In the genomic region with DNA sequence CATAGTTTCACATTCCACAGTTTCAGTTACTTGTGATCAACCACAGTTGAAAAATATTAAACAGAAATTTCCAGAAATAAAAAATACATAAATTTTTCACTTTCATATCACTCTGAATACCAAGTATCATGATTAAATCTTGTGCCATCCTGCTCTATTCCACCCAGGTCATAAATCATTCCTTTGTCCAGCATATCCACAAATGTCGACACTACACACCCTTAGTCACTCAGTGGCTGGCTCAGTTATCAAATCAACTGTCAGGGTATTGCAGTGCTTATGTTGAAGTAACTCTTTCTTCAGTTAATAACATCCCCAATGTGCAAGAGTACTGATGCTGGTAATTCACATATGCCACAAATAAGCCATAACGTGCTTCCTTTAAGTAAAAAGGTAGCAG, we compare ENCODE assay signal across 21 cellular contexts.
DNase-seq lines count a peak whose midpoint lies in the region; ATAC-seq, FAIRE-seq and TF ChIP-seq lines count a peak whose summit lies in the region.
"Had no signal": no experiment of that assay in that cellular context is flagged by ENCODE, and none has a peak within 500 bp of the region (broad histone marks: within the 10 kb centered on the region; RNA-seq: fewer than 3 reads in every experiment).

No MANE protein-coding gene starts in this region.

- no peaks in the 10 kb centered on the region for H3K9me3 Mint-ChIP-seq in astrocyte (ENCODE audit: unreplicated experiment)
- H3K9me3 Mint-ChIP-seq: activated CD4-positive, alpha-beta T cell treated with anti-CD3 and anti-CD28 coated beads, Interleukin-2, amount 10 ng/mL, durations not matched to agents 24 days and 14 days; activated naive CD4-positive, alpha-beta T cell treated with anti-CD3 and anti-CD28 coated beads, Interleukin-2, amount 50 U/mL, for 24 hours had no signal

- H3K9me3 ChIP-seq in astrocyte (ENCODE audit: insufficient read depth, low read depth, low read length) = no peaks in the 10 kb centered on the region
- H3K9me3 ChIP-seq: heart right ventricle had no signal

- no peak overlapping the region for H3K4me2 ChIP-seq in astrocyte (ENCODE audit: low read length)
- H3K4me2 ChIP-seq: KMS-11 had no signal

- in situ Hi-C loops in GM13977 (cut with MboI; ENCODE audit: low pct_unique_long_range_greater_than_20kb, low sequenced_read_pairs, unreplicated experiment) = no loop called here

- H2AFZ ChIP-seq in astrocyte (ENCODE audit: low read depth, low read length) = no peak overlapping the region

- peak; percentile 5 for DNase-seq in EL
- DNase-seq in NCI-H460 (ENCODE audit: extremely low read depth, low read depth) = peak; percentile 7
- peak; percentile 6 for DNase-seq in astrocyte (ENCODE audit: low read depth)
- DNase-seq in kidney tubule cell (ENCODE audit: low spot score) = peak; percentile 32
- DNase-seq in UCSD-AML1 (lab: John Stamatoyannopoulos, UW; ENCODE audit: unreplicated experiment) = no peak
- no peak for DNase-seq in GM13977 (ENCODE audit: low spot score)
- DNase-seq: activated CD4-positive, alpha-beta T cell treated with anti-CD3 and anti-CD28 coated beads, Interleukin-2, amount 10 ng/mL, durations not matched to agents 24 days and 14 days; activated T-cell treated with anti-CD3 and anti-CD28 coated beads for 4 hours; AML-193; heart right ventricle; left cardiac atrium; NCI-H1694 treated with DMSO at 0.1 percent for 48 hours; NCI-H82; Right ventricle myocardium superior; stimulated activated naive CD8-positive, alpha-beta T cell treated with anti-CD3 and anti-CD28 coated beads, Interleukin-15, Interleukin-2, amounts not matched to agents 100 U/mL and 50 U/mL, for 24 hours; T-helper 9 cell had no signal

- H3K27ac Mint-ChIP-seq in astrocyte (ENCODE audit: unreplicated experiment) = no peak overlapping the region
- H3K27ac Mint-ChIP-seq: activated CD4-positive, alpha-beta T cell treated with anti-CD3 and anti-CD28 coated beads, Interleukin-2, amount 10 ng/mL, durations not matched to agents 24 days and 14 days; activated naive CD4-positive, alpha-beta T cell treated with anti-CD3 and anti-CD28 coated beads, Interleukin-2, amount 50 U/mL, for 24 hours had no signal

- H3K27me3 ChIP-seq in astrocyte (ENCODE audit: insufficient read depth, low read length) = no peaks in the 10 kb centered on the region
- H3K27me3 ChIP-seq: heart right ventricle had no signal

- TF ChIP-seq CTCF in astrocyte (IDR thresholded peaks at IDR 0.05; ENCODE audit: insufficient read depth, low read depth, low read length) = no peak
- no peak for TF ChIP-seq CTCF in GM13977 (IDR thresholded peaks at IDR 0.05; ENCODE audit: extremely low read depth, insufficient read depth, missing control alignments)

- no peaks in the 10 kb centered on the region for H3K4me1 Mint-ChIP-seq in astrocyte (ENCODE audit: low read depth, unreplicated experiment)
- H3K4me1 Mint-ChIP-seq: activated CD4-positive, alpha-beta T cell treated with anti-CD3 and anti-CD28 coated beads, Interleukin-2, amount 10 ng/mL, durations not matched to agents 24 days and 14 days had no signal

- FAIRE-seq in astrocyte (lab: Jason Lieb, UNC) = no peak
- FAIRE-seq: D721Med had no signal

- no peak overlapping the region for H3K27ac ChIP-seq in astrocyte (ENCODE audit: low read depth, low read length)
- H3K27ac ChIP-seq: heart right ventricle, KMS-11 had no signal

- H3K9ac ChIP-seq in astrocyte (ENCODE audit: low read length) = no peak overlapping the region
- H3K9ac ChIP-seq: KMS-11 had no signal

- H3K36me3 ChIP-seq in astrocyte (ENCODE audit: insufficient read depth, low read length) = no peaks in the 10 kb centered on the region
- H3K36me3 ChIP-seq: heart right ventricle had no signal

- H3K4me3 Mint-ChIP-seq in astrocyte (ENCODE audit: unreplicated experiment) = no peak overlapping the region
- H3K4me3 Mint-ChIP-seq: activated CD4-positive, alpha-beta T cell treated with anti-CD3 and anti-CD28 coated beads, Interleukin-2, amount 10 ng/mL, durations not matched to agents 24 days and 14 days; activated naive CD4-positive, alpha-beta T cell treated with anti-CD3 and anti-CD28 coated beads, Interleukin-2, amount 50 U/mL, for 24 hours had no signal

- H3K79me2 ChIP-seq in astrocyte (ENCODE audit: insufficient read depth, low read length) = no peaks in the 10 kb centered on the region

- no peak for ATAC-seq in GM18498 (IDR thresholded peaks at IDR 0.05; ENCODE audit: unreplicated experiment)
- no peak for ATAC-seq in HG03159 (IDR thresholded peaks at IDR 0.05; ENCODE audit: unreplicated experiment)
- ATAC-seq: heart right ventricle; stimulated activated naive CD8-positive, alpha-beta T cell treated with anti-CD3 and anti-CD28 coated beads, Interleukin-15, Interleukin-2, amounts not matched to agents 100 U/mL and 50 U/mL, for 24 hours had no signal

- H3K27me3 Mint-ChIP-seq in astrocyte (ENCODE audit: low read depth, unreplicated experiment) = no peaks in the 10 kb centered on the region
- H3K27me3 Mint-ChIP-seq: activated CD4-positive, alpha-beta T cell treated with anti-CD3 and anti-CD28 coated beads, Interleukin-2, amount 10 ng/mL, durations not matched to agents 24 days and 14 days; activated naive CD4-positive, alpha-beta T cell treated with anti-CD3 and anti-CD28 coated beads, Interleukin-2, amount 50 U/mL, for 24 hours had no signal

- H3K36me3 Mint-ChIP-seq in astrocyte (ENCODE audit: low read depth, unreplicated experiment) = no peaks in the 10 kb centered on the region

- H3K4me1 ChIP-seq in astrocyte (ENCODE audit: insufficient read depth, low read length) = no peaks in the 10 kb centered on the region

- no peak overlapping the region for H3K4me3 ChIP-seq in astrocyte (ENCODE audit: insufficient read depth, low read depth, low read length)
- H3K4me3 ChIP-seq: heart right ventricle had no signal

- no peaks in the 10 kb centered on the region for H4K20me1 ChIP-seq in astrocyte (ENCODE audit: insufficient read depth, low read length)

Comparison
In these comparisons a context has a peak if more than half of its experiments do, and no peak if none do; other contexts are left out.
1. DNase-seq: peak in EL (single experiment), NCI-H460 (single experiment), astrocyte (single experiment) and kidney tubule cell (single experiment); none in UCSD-AML1 (single experiment) and GM13977 (single experiment).